In the genomic region with DNA sequence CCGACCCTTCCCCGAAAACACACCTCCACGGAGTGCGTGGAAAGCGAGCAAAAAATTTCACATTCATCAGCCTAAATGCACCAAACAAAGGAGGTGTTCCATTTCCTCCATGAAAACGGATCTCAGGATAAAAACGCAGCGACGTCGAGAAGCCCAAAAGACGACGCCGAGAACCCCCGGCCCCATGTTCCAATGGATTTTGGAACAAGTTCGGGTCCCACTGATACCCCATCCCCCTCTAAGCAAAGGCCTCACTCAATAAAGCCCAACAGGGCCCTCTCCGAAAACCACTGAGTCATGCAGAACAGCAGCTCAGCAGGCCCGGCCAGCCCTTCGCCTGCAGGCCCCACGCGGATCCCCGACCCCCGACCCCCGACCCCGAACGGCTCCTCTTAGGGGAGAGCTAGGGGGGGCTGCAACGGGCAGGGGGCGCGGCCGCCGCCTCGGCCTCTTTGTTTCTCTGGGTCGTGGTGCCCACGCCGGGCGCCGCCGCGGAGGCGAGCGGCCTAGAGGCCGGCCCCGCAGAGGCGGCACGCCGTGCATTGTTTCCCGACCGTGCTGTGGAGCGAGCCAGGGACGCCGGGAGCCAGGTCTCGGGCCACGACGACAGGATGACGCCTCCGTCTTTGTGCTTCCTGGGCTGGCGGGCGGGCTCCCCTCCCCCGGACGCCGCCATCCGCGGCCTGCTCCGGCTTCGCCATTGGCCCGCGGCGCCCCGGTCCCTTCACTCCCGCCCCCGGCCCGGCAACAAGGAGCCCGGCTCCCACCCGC, we compare ENCODE assay signal across 8 cellular contexts. TPM values are rescaled to one million over a fixed set of nuclear protein-coding genes. Genes with fewer than 3 reads are reported as not detected.
DNase-seq lines count a peak whose midpoint lies in the region; ATAC-seq lines count a peak whose summit lies in the region.

No MANE protein-coding gene starts in this region.

- peaks cover 50% of the 10 kb centered on the region for H3K4me1 Mint-ChIP-seq in activated T-helper 1 cell treated with anti-CD3 and anti-CD28 coated beads, Interleukin-12 subunit alpha, Interleukin-12 subunit beta, Interleukin-2, Interleukin-4 antibody, amounts not matched to agents 30 ng/mL and 10 ng/mL and 1 ng/mL, durations not matched to agents 14 hours and 24 hours and 36 hours (ENCODE audit: low read depth)
- H3K4me1 Mint-ChIP-seq in naive thymus-derived CD8-positive, alpha-beta T cell = peaks cover 23 to 50% (median 47%) of the 10 kb centered on the region in 4 donors

- peak overlapping the region; percentile 92 for H3K4me3 ChIP-seq in NT2/D1 (ENCODE audit: insufficient read length, low read depth)

- peak overlapping the region; percentile 100 for H3K9ac ChIP-seq in NT2/D1 (ENCODE audit: insufficient read length, low read depth)

- no peaks in the 10 kb centered on the region for H3K4me1 ChIP-seq in NT2/D1 (ENCODE audit: insufficient read depth, insufficient read length)

- intact Hi-C loops in activated T-helper 1 cell treated with anti-CD3 and anti-CD28 coated beads, Interleukin-12 subunit alpha, Interleukin-12 subunit beta, Interleukin-2, Interleukin-4 antibody, amounts not matched to agents 30 ng/mL and 10 ng/mL and 1 ng/mL, durations not matched to agents 14 hours and 24 hours and 36 hours (cut with micrococcal nuclease) = loop anchor here (2.0 to 5.0 kb wide), 5 partner anchors 57 to 1952 kb away; a partner anchor contains a TSS

- peak overlapping the region; percentile 97 for H3K4me3 Mint-ChIP-seq in activated T-helper 1 cell treated with anti-CD3 and anti-CD28 coated beads, Interleukin-12 subunit alpha, Interleukin-12 subunit beta, Interleukin-2, Interleukin-4 antibody, amounts not matched to agents 30 ng/mL and 10 ng/mL and 1 ng/mL, durations not matched to agents 14 hours and 24 hours and 36 hours
- H3K4me3 Mint-ChIP-seq in naive thymus-derived CD8-positive, alpha-beta T cell = peak overlapping the region; percentile 86 to 98 (median 94)

- ATAC-seq in GM18861 (IDR thresholded peaks at IDR 0.05; ENCODE audit: unreplicated experiment) = peak; percentile 24
- ATAC-seq in HG03045 (IDR thresholded peaks at IDR 0.05; ENCODE audit: unreplicated experiment) = peak; percentile 46
- ATAC-seq in naive thymus-derived CD8-positive, alpha-beta T cell = peak; percentile 56 to 57
- ATAC-seq in stimulated activated naive CD8-positive, alpha-beta T cell treated with anti-CD3 and anti-CD28 coated beads, Interleukin-15, Interleukin-2, amounts not matched to agents 100 U/mL and 50 U/mL, for 24 hours = peak; percentile 42

- no peaks in the 10 kb centered on the region for H3K9me3 Mint-ChIP-seq in activated T-helper 1 cell treated with anti-CD3 and anti-CD28 coated beads, Interleukin-12 subunit alpha, Interleukin-12 subunit beta, Interleukin-2, Interleukin-4 antibody, amounts not matched to agents 30 ng/mL and 10 ng/mL and 1 ng/mL, durations not matched to agents 14 hours and 24 hours and 36 hours
- H3K9me3 Mint-ChIP-seq in naive thymus-derived CD8-positive, alpha-beta T cell = no peaks in the 10 kb centered on the region

- H3K27me3 Mint-ChIP-seq in activated T-helper 1 cell treated with anti-CD3 and anti-CD28 coated beads, Interleukin-12 subunit alpha, Interleukin-12 subunit beta, Interleukin-2, Interleukin-4 antibody, amounts not matched to agents 30 ng/mL and 10 ng/mL and 1 ng/mL, durations not matched to agents 14 hours and 24 hours and 36 hours (ENCODE audit: insufficient read depth) = no peaks in the 10 kb centered on the region
- H3K27me3 Mint-ChIP-seq in naive thymus-derived CD8-positive, alpha-beta T cell = no peaks in the 10 kb centered on the region

- H3K9me3 ChIP-seq in NT2/D1 (ENCODE audit: insufficient read depth, low read length) = no peaks in the 10 kb centered on the region

- peaks cover 43% of the 10 kb centered on the region for H3K36me3 Mint-ChIP-seq in activated T-helper 1 cell treated with anti-CD3 and anti-CD28 coated beads, Interleukin-12 subunit alpha, Interleukin-12 subunit beta, Interleukin-2, Interleukin-4 antibody, amounts not matched to agents 30 ng/mL and 10 ng/mL and 1 ng/mL, durations not matched to agents 14 hours and 24 hours and 36 hours (ENCODE audit: low read depth)
- peaks cover 0 to 34% (median 8%) of the 10 kb centered on the region in 3 donors for H3K36me3 Mint-ChIP-seq in naive thymus-derived CD8-positive, alpha-beta T cell

- H3K36me3 ChIP-seq in NT2/D1 (ENCODE audit: insufficient read depth, insufficient read length, low read length) = peaks cover 47% of the 10 kb centered on the region

- H3K27me3 ChIP-seq in NT2/D1 (ENCODE audit: insufficient read depth, insufficient read length) = no peaks in the 10 kb centered on the region

- peak; percentile 56 for DNase-seq in AG08396 (ENCODE audit: low spot score)
- DNase-seq in NT2/D1 (ENCODE audit: low read depth, low spot score) = no peak
- peak; percentile 68 for DNase-seq in activated T-helper 1 cell treated with anti-CD3 and anti-CD28 coated beads, Interleukin-12 subunit alpha, Interleukin-12 subunit beta, Interleukin-2, Interleukin-4 antibody, amounts not matched to agents 30 ng/mL and 10 ng/mL and 1 ng/mL, durations not matched to agents 14 hours and 24 hours and 36 hours (ENCODE audit: low spot score)
- peak; percentile 52 for DNase-seq in fibroblast of gingiva (ENCODE audit: low read depth)
- peak; percentile 57 to 84 (median 70) for DNase-seq in naive thymus-derived CD8-positive, alpha-beta T cell
- peak; percentile 76 for DNase-seq in stimulated activated naive CD8-positive, alpha-beta T cell treated with anti-CD3 and anti-CD28 coated beads, Interleukin-15, Interleukin-2, amounts not matched to agents 100 U/mL and 50 U/mL, for 24 hours

- peak overlapping the region; percentile 97 for H3K27ac Mint-ChIP-seq in activated T-helper 1 cell treated with anti-CD3 and anti-CD28 coated beads, Interleukin-12 subunit alpha, Interleukin-12 subunit beta, Interleukin-2, Interleukin-4 antibody, amounts not matched to agents 30 ng/mL and 10 ng/mL and 1 ng/mL, durations not matched to agents 14 hours and 24 hours and 36 hours
- peak overlapping the region; percentile 70 to 99 (median 95) for H3K27ac Mint-ChIP-seq in naive thymus-derived CD8-positive, alpha-beta T cell

- POLR2A ChIA-PET in naive thymus-derived CD8-positive, alpha-beta T cell (lab: Charles Lee) = interaction anchor here (1.0 to 3.7 kb wide), 8 partner anchors 59 to 1951 kb away, joined by 3 to 41 read pairs (median 5); no protein-coding TSS in a partner anchor

RNA-seq across cellular contexts. Expression of a gene that starts 0.9 kb away (rescaled TPM):
- total RNA-seq in activated T-helper 1 cell treated with anti-CD3 and anti-CD28 coated beads, Interleukin-12 subunit alpha, Interleukin-12 subunit beta, Interleukin-2, Interleukin-4 antibody, amounts not matched to agents 30 ng/mL and 10 ng/mL and 1 ng/mL, durations not matched to agents 14 hours and 24 hours and 36 hours = 131 and 133 TPM in 2 replicates
- 100 to 1,000 TPM; 152 to 153 TPM for total RNA-seq in naive thymus-derived CD8-positive, alpha-beta T cell
- polyA plus RNA-seq in naive thymus-derived CD8-positive, alpha-beta T cell = 10 to 100 TPM; 47.2 to 70.8 (median 51.8) TPM
